In genomic region chr11:64842851-64843841, GRCh38 we compare ENCODE assay signal across 1 cellular context.
TF ChIP-seq lines count a peak whose summit lies in the region.

No MANE protein-coding gene starts in this region.

TF ChIP-seq in A549, 52 proteins besides CTCF, POLR2A, EP300 and RAD21:
- peak; percentile 35; the same call in 1 of the 2 replicates for TF ChIP-seq MAX (IDR thresholded peaks at IDR 0.05)
- TF ChIP-seq FOSL2 (IDR thresholded peaks at IDR 0.05): no peak
- peak; percentile 52 for TF ChIP-seq FOSL2 (CRISPR knock-in tag; IDR thresholded peaks at IDR 0.05)
- TF ChIP-seq RNF2 (IDR thresholded peaks at IDR 0.05; ENCODE audit: borderline replicate concordance, low read depth): no peak
TF ChIP-seq in A549: peak in this region for 2.
